In the genomic region with DNA sequence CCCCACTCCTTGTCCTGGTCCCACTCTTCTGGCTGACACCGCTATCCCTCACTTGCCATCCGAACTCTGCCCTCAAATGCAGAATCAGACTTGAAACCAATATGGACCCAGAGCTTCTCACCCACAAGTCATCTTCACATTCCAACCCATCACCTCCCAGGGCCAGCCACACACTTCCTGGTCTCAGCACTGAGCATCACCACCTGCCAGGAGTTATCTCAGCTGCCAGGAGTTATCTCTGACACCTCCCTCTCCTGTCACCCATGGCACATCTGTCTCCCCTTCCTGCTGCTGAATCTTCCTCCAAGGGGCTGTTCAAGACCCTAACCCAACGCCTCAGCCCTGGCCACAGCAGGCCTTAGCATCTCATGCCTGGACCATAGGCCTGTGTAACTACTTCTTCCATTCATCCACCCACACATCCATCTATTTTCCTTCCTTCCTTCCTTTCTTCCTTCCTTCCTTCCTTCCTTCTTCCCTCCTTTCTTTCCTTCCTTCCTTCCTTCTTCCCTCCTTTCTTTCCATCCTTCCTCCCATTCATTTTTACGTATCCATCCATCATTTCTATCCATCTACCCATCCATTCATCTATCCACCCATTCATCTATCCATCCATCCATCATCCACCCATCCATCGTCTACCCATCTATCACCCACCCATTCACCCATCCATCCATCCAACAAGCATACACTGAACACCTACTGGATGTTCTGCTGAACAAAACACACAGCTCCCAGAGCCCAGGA, we compare ENCODE assay signal across 16 cellular contexts.
DNase-seq lines count a peak whose midpoint lies in the region; FAIRE-seq and TF ChIP-seq lines count a peak whose summit lies in the region.
"Had no signal": no experiment of that assay in that cellular context is flagged by ENCODE, and none has a peak within 500 bp of the region (broad histone marks: within the 10 kb centered on the region; RNA-seq: fewer than 3 reads in every experiment).

No MANE protein-coding gene starts in this region.

- H3K18ac ChIP-seq in H9 (ENCODE audit: insufficient read length, low read depth, low read length), result no peak overlapping the region

- no peak overlapping the region for H3K4me3 Mint-ChIP-seq in H9
- no peak overlapping the region for H3K4me3 Mint-ChIP-seq in osteocyte (ENCODE audit: unreplicated experiment)
- H3K4me3 Mint-ChIP-seq in progenitor cell of endocrine pancreas (ENCODE audit: low read depth), result no peak overlapping the region
- H3K4me3 Mint-ChIP-seq: CD4-positive, alpha-beta memory T cell had no signal

- no peak overlapping the region for H3K56ac ChIP-seq in H9 (ENCODE audit: insufficient read length, low read depth, low read length)

- no peak overlapping the region for H4K8ac ChIP-seq in H9 (replicated peaks; ENCODE audit: insufficient read length, low read depth, low read length)

- no peak overlapping the region for H3T11ph ChIP-seq in H9 (ENCODE audit: low read length)

- FAIRE-seq in HTR-8/SVneo (lab: Jason Lieb, UNC) (peak; percentile 83), bronchial epithelial cell (lab: Jason Lieb, UNC) (peak; percentile 83)
- FAIRE-seq: A549, GM12878, GM18507 had no signal

- no peaks in the 10 kb centered on the region for H3K23me2 ChIP-seq in H9 (ENCODE audit: insufficient read length, low read depth, low read length, poor library complexity, severe bottlenecking)

- no peaks in the 10 kb centered on the region for H3K79me1 ChIP-seq in H9 (ENCODE audit: insufficient read depth, low read depth, low read length, poor library complexity, severe bottlenecking)

- no peak overlapping the region for H3K9ac ChIP-seq in H9 (ENCODE audit: extremely low read depth, insufficient read length, low read length)
- H3K9ac ChIP-seq: GM23248 had no signal

- H3K4me1 Mint-ChIP-seq in H9, result no peaks in the 10 kb centered on the region
- no peaks in the 10 kb centered on the region for H3K4me1 Mint-ChIP-seq in osteocyte (ENCODE audit: unreplicated experiment)
- H3K4me1 Mint-ChIP-seq in progenitor cell of endocrine pancreas (ENCODE audit: low read depth), result no peaks in the 10 kb centered on the region
- H3K4me1 Mint-ChIP-seq: CD4-positive, alpha-beta memory T cell had no signal

- H3K14ac ChIP-seq in H9 (ENCODE audit: insufficient read depth, low read length), result peak overlapping the region; percentile 22; the same call in 1 of the 2 replicates

- no peaks in the 10 kb centered on the region; the same call in 1 of the 2 replicates for H3K4me1 ChIP-seq in H9 (ENCODE audit: insufficient read depth, low read length)
- H3K4me1 ChIP-seq: A549, BE2C had no signal

- H3K27ac Mint-ChIP-seq in H9, result no peak overlapping the region
- no peak overlapping the region for H3K27ac Mint-ChIP-seq in osteocyte (ENCODE audit: unreplicated experiment)
- H3K27ac Mint-ChIP-seq in progenitor cell of endocrine pancreas, result no peak overlapping the region

- no peak overlapping the region for H3K4ac ChIP-seq in H9 (ENCODE audit: low read depth, low read length)

- H3K9me3 ChIP-seq in H9 (ENCODE audit: control insufficient read depth, low read depth, low read length), result no peaks in the 10 kb centered on the region
- H3K9me3 ChIP-seq: A549, BE2C had no signal

- H2BK15ac ChIP-seq in H9 (ENCODE audit: low read depth, low read length), result no peak overlapping the region

- no peak overlapping the region for H4K91ac ChIP-seq in H9 (ENCODE audit: insufficient read length, low read depth, low read length)

- TF ChIP-seq CTCF in H9 (conservative IDR thresholded peaks at IDR 0.05) (no peak), bronchial epithelial cell (IDR thresholded peaks at IDR 0.05; ENCODE audit: insufficient read depth, low read length, severe bottlenecking) (no peak), osteocyte (IDR thresholded peaks at IDR 0.05) (no peak), progenitor cell of endocrine pancreas (IDR thresholded peaks at IDR 0.05; ENCODE audit: unreplicated experiment) (no peak)

- no peak overlapping the region for H2AK5ac ChIP-seq in H9 (ENCODE audit: insufficient read length, low read length)

- H2BK12ac ChIP-seq in H9 (ENCODE audit: insufficient read length, low read depth, low read length), result no peak overlapping the region

- no peak overlapping the region for H3K4me2 ChIP-seq in H9 (ENCODE audit: insufficient read depth, insufficient read length, low read length)
- H3K4me2 ChIP-seq: A549 had no signal

- no peak overlapping the region for H3K23ac ChIP-seq in H9 (ENCODE audit: insufficient read length, low read depth, low read length)

- no peaks in the 10 kb centered on the region for H3K79me2 ChIP-seq in H9 (ENCODE audit: insufficient read depth, low read length)

- H3K27me3 Mint-ChIP-seq in H9 (ENCODE audit: low read depth), result peaks cover 5% of the 10 kb centered on the region
- peaks cover 10% of the 10 kb centered on the region for H3K27me3 Mint-ChIP-seq in osteocyte (ENCODE audit: unreplicated experiment)
- peaks cover 17% of the 10 kb centered on the region for H3K27me3 Mint-ChIP-seq in progenitor cell of endocrine pancreas

- no peak overlapping the region for H3K4me3 ChIP-seq in bronchial epithelial cell (ENCODE audit: low read depth, low read length)
- H3K4me3 ChIP-seq: A549, GM12878, GM23248 had no signal

- H2BK120ac ChIP-seq in H9 (ENCODE audit: low read depth, low read length, poor library complexity, severe bottlenecking), result no peak overlapping the region

- DNase-seq in H9 (no peak), HTR-8/SVneo (ENCODE audit: insufficient read length, low spot score) (no peak), bronchial epithelial cell (ENCODE audit: low read depth) (no peak), islet precursor cell (peak; percentile 25), osteocyte (ENCODE audit: extremely low spot score, unreplicated experiment) (no peak), progenitor cell of endocrine pancreas (ENCODE audit: low spot score, unreplicated experiment) (no peak), NCI-H82 (lab: John Stamatoyannopoulos, UW) (no peak)
- DNase-seq: BE2C; CD4-positive, alpha-beta memory T cell; DMS79; GM23248; H7 had no signal

- no peaks in the 10 kb centered on the region for H3K36me3 ChIP-seq in bronchial epithelial cell (ENCODE audit: control insufficient read depth, insufficient read depth, low read length)
- H3K36me3 ChIP-seq: BE2C had no signal

- WGBS in H9 (ENCODE audit: extremely low coverage, insufficient read length, low lambda C conversion rate), result 98% methylated on average over 2 of the region's 5 CpGs

- H4K20me1 ChIP-seq in H9 (ENCODE audit: control insufficient read depth, insufficient read depth, insufficient read length), result no peaks in the 10 kb centered on the region

- H2BK20ac ChIP-seq in H9 (ENCODE audit: low read depth, low read length, poor library complexity, severe bottlenecking), result no peak overlapping the region

- H3K27me3 ChIP-seq in H9 (ENCODE audit: insufficient read depth, low read length) (no peaks in the 10 kb centered on the region), bronchial epithelial cell (ENCODE audit: control insufficient read depth, insufficient read depth, low read length) (peaks cover 3% of the 10 kb centered on the region)
- H3K27me3 ChIP-seq: BE2C had no signal

- no peak overlapping the region for H2AFZ ChIP-seq in H9 (ENCODE audit: low read length)
- H2AFZ ChIP-seq: GM23248 had no signal

- H3K36me3 Mint-ChIP-seq in H9 (ENCODE audit: insufficient read depth in 1 of 3, low read depth in 3 of 3) (no peaks in the 10 kb centered on the region), osteocyte (ENCODE audit: unreplicated experiment) (no peaks in the 10 kb centered on the region), progenitor cell of endocrine pancreas (ENCODE audit: insufficient read depth) (no peaks in the 10 kb centered on the region)
- H3K36me3 Mint-ChIP-seq: CD4-positive, alpha-beta memory T cell had no signal

- no peak overlapping the region for H4K5ac ChIP-seq in H9 (ENCODE audit: insufficient read length, low read depth, low read length)

- H3K27ac ChIP-seq in H9 (ENCODE audit: insufficient read length, low read depth, low read length), result no peak overlapping the region
- H3K27ac ChIP-seq: A549, C4-2B, GM23248 had no signal

- no peak overlapping the region for H2BK5ac ChIP-seq in H9 (ENCODE audit: insufficient read length, low read length)

- no peaks in the 10 kb centered on the region for H3K9me3 Mint-ChIP-seq in H9
- H3K9me3 Mint-ChIP-seq in osteocyte (ENCODE audit: unreplicated experiment), result no peaks in the 10 kb centered on the region
- no peaks in the 10 kb centered on the region for H3K9me3 Mint-ChIP-seq in progenitor cell of endocrine pancreas (ENCODE audit: low read depth)
- H3K9me3 Mint-ChIP-seq: CD4-positive, alpha-beta memory T cell had no signal
